ENCODE assay signal across 8 cellular contexts in the genomic region with DNA sequence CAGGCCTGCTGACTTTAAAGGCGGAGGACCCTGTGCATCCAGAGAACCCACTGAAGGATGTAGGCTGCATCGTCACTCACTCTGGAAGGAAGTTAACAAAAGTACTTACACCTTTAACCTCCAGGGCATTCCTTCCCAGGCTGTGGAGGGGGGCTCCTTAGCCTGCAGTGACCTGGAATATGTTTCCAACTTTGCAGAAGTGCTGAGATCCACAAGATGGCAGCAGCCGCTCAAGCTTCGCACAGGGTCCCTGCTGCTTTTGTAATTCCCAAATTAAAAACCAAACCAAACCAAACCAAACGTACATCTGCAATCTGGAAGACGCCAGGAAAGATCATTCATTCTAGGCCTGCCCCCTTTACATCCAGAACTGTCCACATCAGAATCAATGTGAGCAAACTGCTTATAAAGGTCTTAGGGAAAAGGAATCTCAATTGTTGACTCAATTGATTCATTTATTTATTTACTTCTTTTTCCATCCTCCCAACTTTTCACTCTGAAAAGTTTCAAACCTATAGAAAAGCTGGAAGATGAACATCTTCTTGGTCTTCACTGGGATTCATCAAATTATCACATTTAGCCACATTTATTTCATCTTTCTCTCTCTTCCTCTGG.
DNase-seq lines count a peak whose midpoint lies in the region.

No MANE protein-coding gene starts in this region.

- in situ Hi-C loops in ACHN (cut with HindIII; ENCODE audit: low pct_ligation_motif_present, low pct_unique_long_range_greater_than_20kb, low sequenced_read_pairs): no loop called here
- in situ Hi-C loops in T47D (cut with HindIII; ENCODE audit: low pct_unique_long_range_greater_than_20kb, low sequenced_read_pairs): no loop called here

- H3K4me3 Mint-ChIP-seq in activated T-cell treated with anti-CD3 and anti-CD28 coated beads, Interleukin-2, amount 50 U/mL, for 24 hours: no peak overlapping the region

- H3K27me3 Mint-ChIP-seq in activated T-cell treated with anti-CD3 and anti-CD28 coated beads, Interleukin-2, amount 50 U/mL, for 24 hours: no peaks in the 10 kb centered on the region

- no peaks in the 10 kb centered on the region for H3K9me3 Mint-ChIP-seq in activated T-cell treated with anti-CD3 and anti-CD28 coated beads, Interleukin-2, amount 50 U/mL, for 24 hours

- intact Hi-C loops in posterior vena cava (cut with DNase I): no loop called here

- DNase-seq in ACHN: peak; percentile 24
- DNase-seq in ELF-1 (ENCODE audit: low read depth, low spot score): peak; percentile 87
- peak; percentile 15 for DNase-seq in NCI-H1048 (lab: John Stamatoyannopoulos, UW)
- DNase-seq in T47D (ENCODE audit: low read depth in 1 of 2, low spot score in 1 of 2): peak; percentile 44 to 63
- peak; percentile 85 for DNase-seq in left kidney (ENCODE audit: low read depth, low spot score)
- DNase-seq in posterior vena cava (ENCODE audit: low spot score): no peak
- no peak for DNase-seq in T-helper 9 cell
- DNase-seq in activated T-cell treated with anti-CD3 and anti-CD28 coated beads, Interleukin-2, amount 50 U/mL, for 24 hours: no peak

- H3K4me1 Mint-ChIP-seq in activated T-cell treated with anti-CD3 and anti-CD28 coated beads, Interleukin-2, amount 50 U/mL, for 24 hours (ENCODE audit: low read depth): no peaks in the 10 kb centered on the region

- no peaks in the 10 kb centered on the region for H3K36me3 Mint-ChIP-seq in activated T-cell treated with anti-CD3 and anti-CD28 coated beads, Interleukin-2, amount 50 U/mL, for 24 hours (ENCODE audit: low read depth)

- no peak overlapping the region for H3K27ac Mint-ChIP-seq in activated T-cell treated with anti-CD3 and anti-CD28 coated beads, Interleukin-2, amount 50 U/mL, for 24 hours

Comparison
In these comparisons a context has a peak if more than half of its experiments do, and no peak if none do; other contexts are left out.
1. DNase-seq: peak in ACHN (single experiment), ELF-1 (single experiment), NCI-H1048 (single experiment), T47D (2 of 2) and left kidney (single experiment); none in posterior vena cava (single experiment), T-helper 9 cell (single experiment) and activated T-cell treated with anti-CD3 and anti-CD28 coated beads, Interleukin-2, amount 50 U/mL, for 24 hours (single experiment).